In the genomic region with DNA sequence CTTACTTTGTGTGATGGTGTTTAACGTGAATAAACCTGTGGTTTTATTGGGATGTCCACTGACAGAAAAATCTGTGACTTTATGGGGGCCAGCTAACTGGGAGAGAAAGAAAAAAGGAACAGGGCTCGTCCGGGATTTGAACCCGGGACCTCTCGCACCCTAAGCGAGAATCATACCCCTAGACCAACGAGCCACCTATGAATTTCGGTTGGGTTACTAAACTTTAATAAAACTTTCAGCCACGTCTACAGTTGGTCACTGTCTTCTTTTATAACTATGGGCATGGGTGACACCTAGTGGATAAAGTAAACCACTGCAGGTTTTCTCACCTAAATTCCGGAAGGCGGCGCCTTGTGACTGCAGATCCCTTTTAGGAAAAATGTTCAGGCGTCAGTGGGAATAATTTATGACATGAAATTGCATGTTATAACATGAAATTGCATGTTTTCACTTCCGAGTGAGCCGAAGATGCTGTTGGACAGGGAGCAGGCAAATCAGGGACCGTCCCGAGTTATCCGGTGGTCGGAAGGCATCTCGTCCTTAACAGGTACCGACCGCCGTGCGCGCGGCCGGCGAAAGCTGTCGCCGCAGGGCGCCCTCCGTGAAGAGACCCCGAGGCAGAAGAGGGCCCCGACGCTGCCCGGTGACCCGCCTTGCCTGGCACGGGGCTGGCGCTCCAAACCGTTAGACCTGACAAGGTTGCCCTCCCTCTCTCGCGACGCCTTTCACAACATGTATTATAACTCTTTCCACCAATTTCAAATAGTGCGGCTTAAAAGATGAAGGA, we compare ENCODE assay signal across 8 cellular contexts. TPM values are rescaled to one million over a fixed set of nuclear protein-coding genes. Genes with fewer than 3 reads are reported as not detected.
A peak's percentile ranks its signal among the peaks of the same experiment; 100 is the strongest.
DNase-seq lines count a peak whose midpoint lies in the region; ATAC-seq, FAIRE-seq and TF ChIP-seq lines count a peak whose summit lies in the region.

No MANE protein-coding gene starts in this region.

- H3K9me3 ChIP-seq in pancreas: no peaks in the 10 kb centered on the region

- H3K27ac ChIP-seq in pancreas: peak overlapping the region in 3 of 4 donors; percentile 31 to 68 (median 54)

- H3K36me3 ChIP-seq in pancreas: no peaks in the 10 kb centered on the region

- DNase-seq in AG08395 (ENCODE audit: low spot score) (peak; percentile 82), GM19239 (ENCODE audit: insufficient read length, low spot score) (peak; percentile 45), NCI-H1092 (lab: John Stamatoyannopoulos, UW) (peak; percentile 79), SK-MEL-5 (ENCODE audit: low read depth, low spot score) (peak; percentile 93), amniotic epithelial cell (ENCODE audit: low read depth) (peak; percentile 78), left cardiac atrium (peak; percentile 59), pancreas (peak; percentile 51 to 86 (median 62))

- intact Hi-C loops in left cardiac atrium (cut with DNase I) (loop anchor here (5.0 to 10.0 kb wide), 5 partner anchors 73 to 285 kb away; a partner anchor contains a TSS), pancreas (cut with DNase I) (loop anchor here (5.0 to 10.0 kb wide), 3 partner anchors 75 to 287 kb away; a partner anchor contains a TSS)

- no peaks in the 10 kb centered on the region for H3K27me3 ChIP-seq in pancreas

- WGBS in pancreas, 2 donors: 0 to 1% methylated on average over 44 of the region's 44 CpGs

- H3K4me3 ChIP-seq in pancreas: peak overlapping the region; percentile 56 to 86 (median 78)

- peaks cover 0 to 8% (median 6%) of the 10 kb centered on the region in 3 donors for H3K4me1 ChIP-seq in pancreas

- peak; percentile 76 to 93 (median 84) for TF ChIP-seq CTCF in pancreas (IDR thresholded peaks at IDR 0.05)

- FAIRE-seq in GM19239 (lab: Jason Lieb, UNC) (peak; percentile 45), pancreas (lab: Jason Lieb, UNC) (no peak)

- in situ Hi-C loops in SK-MEL-5 (cut with HindIII; ENCODE audit: low pct_unique_long_range_greater_than_20kb, low sequenced_read_pairs): no loop called here

- ATAC-seq in left cardiac atrium (peak; percentile 53 to 58), pancreas (peak; percentile 61 to 80 (median 76)), GM19023 (IDR thresholded peaks at IDR 0.05; ENCODE audit: unreplicated experiment) (no peak)

RNA-seq across cellular contexts. Expression of a gene that starts 18.2 kb away (rescaled TPM):
- total RNA-seq in SK-MEL-5 (2014; rRNA removed; shearing (Covaris generic)): not detected in 2 replicates
- polyA plus RNA-seq in SK-MEL-5 (2015; cell fraction: cytosol; rRNA removed): not detected in 2 replicates
- not detected in 2 replicates for polyA plus RNA-seq in SK-MEL-5 (2015; cell fraction: nucleus; rRNA removed)
- not detected for total RNA-seq in left cardiac atrium
- total RNA-seq in pancreas: not detected
- polyA plus RNA-seq in pancreas: not detected

RNA-seq across cellular contexts. Expression of a gene that starts 21.6 kb away (rescaled TPM):
- 0.66 TPM in 1 of 2 replicates, not detected in the other for total RNA-seq in SK-MEL-5 (2014; rRNA removed; shearing (Covaris generic))
- 0.39 and 0.88 TPM in 2 replicates for polyA plus RNA-seq in SK-MEL-5 (2015; cell fraction: cytosol; rRNA removed)
- polyA plus RNA-seq in SK-MEL-5 (2015; cell fraction: nucleus; rRNA removed): not detected in 2 replicates
- total RNA-seq in left cardiac atrium: not detected
- total RNA-seq in pancreas: not detected
- not detected for polyA plus RNA-seq in pancreas

RNA-seq across cellular contexts. Expression of a gene that starts 32.1 kb away (rescaled TPM):
- not detected in 2 replicates for total RNA-seq in SK-MEL-5 (2014; rRNA removed; shearing (Covaris generic))
- not detected in 2 replicates for polyA plus RNA-seq in SK-MEL-5 (2015; cell fraction: cytosol; rRNA removed)
- not detected in 2 replicates for polyA plus RNA-seq in SK-MEL-5 (2015; cell fraction: nucleus; rRNA removed)
- total RNA-seq in left cardiac atrium (not detected), pancreas (not detected)
- polyA plus RNA-seq in pancreas: not detected

RNA-seq across cellular contexts. Expression of a gene that starts 48.6 kb away (rescaled TPM):
- total RNA-seq in SK-MEL-5 (2014; rRNA removed; shearing (Covaris generic)): not detected in 2 replicates
- polyA plus RNA-seq in SK-MEL-5 (2015; cell fraction: cytosol; rRNA removed): not detected in 2 replicates
- not detected in 2 replicates for polyA plus RNA-seq in SK-MEL-5 (2015; cell fraction: nucleus; rRNA removed)
- total RNA-seq in left cardiac atrium: not detected
- total RNA-seq in pancreas: not detected
- not detected for polyA plus RNA-seq in pancreas
